In genomic region chr13:101323601-101324000, GRCh38 we compare ENCODE assay signal across 10 cellular contexts.
"Had no signal": no experiment of that assay in that cellular context is flagged by ENCODE, and none has a peak within 500 bp of the region (broad histone marks: within the 10 kb centered on the region; RNA-seq: fewer than 3 reads in every experiment).

No MANE protein-coding gene starts in this region.

- FAIRE-seq: H1, HepG2 had no signal

- H3K4me1 ChIP-seq: HAP-1 had no signal

- H2AFZ ChIP-seq: GM23338 had no signal

- H3K9me3 ChIP-seq: HAP-1 had no signal

- H3K27ac Mint-ChIP-seq: GM23338, HFFc6, IgD-negative memory B cell had no signal

- H3K27ac ChIP-seq: HL-60 had no signal

- H3K4me1 Mint-ChIP-seq: IgD-negative memory B cell had no signal

- H3K4me3 Mint-ChIP-seq: GM23338, HFFc6, IgD-negative memory B cell had no signal

- H3K4me2 ChIP-seq: GM23338 had no signal

- H3K4me3 ChIP-seq: GM23338, HAP-1 had no signal

- H3K9me3 Mint-ChIP-seq: GM23338, HFFc6 had no signal

- H3K27me3 Mint-ChIP-seq: IgD-negative memory B cell had no signal

- H3K36me3 ChIP-seq: HAP-1 had no signal

- DNase-seq: H7, HFFc6, KBM-7 had no signal

- ATAC-seq: GM23338, HCT116, HepG2 had no signal

- H3K36me3 Mint-ChIP-seq: IgD-negative memory B cell had no signal
